ENCODE assay signal across 12 cellular contexts in genomic region chr22:42892571-42893316, GRCh38. TPM values are rescaled to one million over a fixed set of nuclear protein-coding genes. Genes with fewer than 3 reads are reported as not detected.
A peak's percentile ranks its signal among the peaks of the same experiment; 100 is the strongest.
DNase-seq lines count a peak whose midpoint lies in the region; ATAC-seq and TF ChIP-seq lines count a peak whose summit lies in the region.
"Had no signal": no experiment of that assay in that cellular context is flagged by ENCODE, and none has a peak within 500 bp of the region (broad histone marks: within the 10 kb centered on the region; RNA-seq: fewer than 3 reads in every experiment).

No MANE protein-coding gene starts in this region.

- peaks cover 16% of the 10 kb centered on the region for H3K4me1 Mint-ChIP-seq in MCF 10A (ENCODE audit: insufficient read depth, unreplicated experiment)
- H3K4me1 Mint-ChIP-seq in type B pancreatic cell (ENCODE audit: unreplicated experiment) = no peaks in the 10 kb centered on the region
- H3K4me1 Mint-ChIP-seq: mesothelial cell of epicardium had no signal

- H3K9me3 ChIP-seq in mammary epithelial cell (replicated peaks; ENCODE audit: insufficient read depth, low read length) (no peaks in the 10 kb centered on the region), lower lobe of right lung (no peaks in the 10 kb centered on the region), aorta (ENCODE audit: control insufficient read depth, low read length) (no peaks in the 10 kb centered on the region)

- no peak overlapping the region for H2AFZ ChIP-seq in mammary epithelial cell (ENCODE audit: low read depth, low read length)

- H3K36me3 ChIP-seq in mammary epithelial cell (ENCODE audit: insufficient read depth, low read length) (peaks cover 10% of the 10 kb centered on the region), lower lobe of right lung (peaks cover 42% of the 10 kb centered on the region), aorta (ENCODE audit: control insufficient read depth in 1 of 2, insufficient read depth in 2 of 2, low read length in 1 of 2) (peaks cover 0 to 6% of the 10 kb centered on the region in 2 donors)

- DNase-seq in mammary epithelial cell (peak; percentile 4), MCF 10A (ENCODE audit: unreplicated experiment) (no peak), lower lobe of right lung (peak; percentile 59), aorta (no peak), type B pancreatic cell (ENCODE audit: extremely low spot score, unreplicated experiment) (no peak)
- DNase-seq: effector memory CD8-positive, alpha-beta T cell; NCI-H1930; trophoblast cell had no signal

- intact Hi-C loops in mammary epithelial cell (cut with micrococcal nuclease) = no loop called here
- intact Hi-C loops in MCF 10A (cut with micrococcal nuclease) = no loop called here
- intact Hi-C loops in lower lobe of right lung (cut with DNase I) = no loop called here
- intact Hi-C loops in aorta (cut with DNase I) = no loop called here

- H3K4me1 ChIP-seq in mammary epithelial cell (ENCODE audit: insufficient read depth, low read length) (peaks cover 3% of the 10 kb centered on the region), lower lobe of right lung (peaks cover 57% of the 10 kb centered on the region), aorta (ENCODE audit: control insufficient read depth in 1 of 2, insufficient read depth in 2 of 2, low read length in 2 of 2) (no peaks in the 10 kb centered on the region)

- H3K36me3 Mint-ChIP-seq in MCF 10A (ENCODE audit: insufficient read depth, unreplicated experiment) = peaks cover 56% of the 10 kb centered on the region
- H3K36me3 Mint-ChIP-seq in type B pancreatic cell = peaks cover 11% of the 10 kb centered on the region

- no peaks in the 10 kb centered on the region for H3K27me3 Mint-ChIP-seq in MCF 10A (ENCODE audit: insufficient read depth, unreplicated experiment)
- no peaks in the 10 kb centered on the region for H3K27me3 Mint-ChIP-seq in type B pancreatic cell
- H3K27me3 Mint-ChIP-seq: effector memory CD8-positive, alpha-beta T cell had no signal

- POLR2A ChIA-PET in MCF 10A (lab: Yijun Ruan, JAX) = interaction anchor here (1.1 to 1.8 kb wide), 2 partner anchors 10 to 13 kb away, joined by 3 read pairs; no protein-coding TSS in a partner anchor

- H3K27ac ChIP-seq in mammary epithelial cell (ENCODE audit: insufficient read depth, low read depth, low read length) (no peak overlapping the region), adipose tissue (ENCODE audit: low read depth, low read length) (peak overlapping the region; percentile 40), lower lobe of right lung (peak overlapping the region; percentile 74), aorta (ENCODE audit: low read depth in 1 of 2, low read length in 2 of 2) (no peak overlapping the region)

- no peak for TF ChIP-seq CTCF in mammary epithelial cell (conservative IDR thresholded peaks at IDR 0.05 in 1 of 2, IDR thresholded peaks at IDR 0.05 in 1 of 2; ENCODE audit: extremely low read depth in 1 of 2, insufficient read depth in 1 of 2, low read depth in 1 of 2, low read length in 2 of 2)
- TF ChIP-seq CTCF in MCF 10A (IDR thresholded peaks at IDR 0.05; ENCODE audit: unreplicated experiment) = no peak
- no peak for TF ChIP-seq CTCF in lower lobe of right lung (IDR thresholded peaks at IDR 0.05)
- TF ChIP-seq CTCF in type B pancreatic cell (conservative IDR thresholded peaks at IDR 0.05) = no peak

- CTCF ChIA-PET in mammary epithelial cell (lab: Charles Lee; ENCODE audit: low non-redundant PET) (no interaction called here), MCF 10A (lab: Yijun Ruan, JAX) (interaction anchor here (0.5 to 1.1 kb wide), 2 partner anchors 9 to 194 kb away, joined by 3 read pairs; no protein-coding TSS in a partner anchor)

- dilution Hi-C loops in mammary epithelial cell (cut with HindIII; ENCODE audit: low sequenced_read_pairs) = no loop called here

- no peak overlapping the region for H3K4me2 ChIP-seq in mammary epithelial cell (ENCODE audit: insufficient read depth, low read depth, low read length)

- no peaks in the 10 kb centered on the region for H3K9me3 Mint-ChIP-seq in MCF 10A (ENCODE audit: unreplicated experiment)
- H3K9me3 Mint-ChIP-seq in type B pancreatic cell = no peaks in the 10 kb centered on the region
- H3K9me3 Mint-ChIP-seq: effector memory CD8-positive, alpha-beta T cell; mesothelial cell of epicardium had no signal

- 72% methylated on average over 8 of the region's 10 CpGs for WGBS in mammary epithelial cell (ENCODE audit: low coverage, missing lambda C conversion rate)
- 26 to 64% (median 58%) methylated on average over 10 of the region's 10 CpGs for WGBS in adipose tissue, 3 donors
- WGBS in aorta, 2 donors = 33 to 34% methylated on average over 10 of the region's 10 CpGs

- BruUV-seq in mammary epithelial cell (replicated peaks; lab: Mats Ljungman, UMichigan) = no TSS peak
- no TSS peak for BruUV-seq in MCF 10A (replicated peaks; lab: Mats Ljungman, UMichigan)

- in situ Hi-C loops in mammary epithelial cell (cut with MboI; ENCODE audit: low sequenced_read_pairs in 2 of 2) = no loop called here

- H3K27ac Mint-ChIP-seq in MCF 10A (ENCODE audit: low read depth, unreplicated experiment) (no peak overlapping the region), type B pancreatic cell (no peak overlapping the region)
- H3K27ac Mint-ChIP-seq: mesothelial cell of epicardium had no signal

- H4K20me1 ChIP-seq in mammary epithelial cell (ENCODE audit: insufficient read depth, low read length) = no peaks in the 10 kb centered on the region

- no peak overlapping the region for H3K4me3 Mint-ChIP-seq in MCF 10A (ENCODE audit: unreplicated experiment)
- no peak overlapping the region for H3K4me3 Mint-ChIP-seq in type B pancreatic cell
- H3K4me3 Mint-ChIP-seq: mesothelial cell of epicardium had no signal

- H3K9ac ChIP-seq in mammary epithelial cell (ENCODE audit: insufficient read depth, low read length) = no peak overlapping the region

- no peaks in the 10 kb centered on the region for H3K27me3 ChIP-seq in mammary epithelial cell (ENCODE audit: insufficient read depth, low read length)
- no peaks in the 10 kb centered on the region for H3K27me3 ChIP-seq in lower lobe of right lung (ENCODE audit: low read depth)
- H3K27me3 ChIP-seq in aorta (ENCODE audit: control insufficient read depth in 1 of 2, insufficient read depth in 2 of 2, low read length in 1 of 2) = no peaks in the 10 kb centered on the region

- peak; percentile 53 to 63 for ATAC-seq in lower lobe of right lung
- ATAC-seq in aorta (ENCODE audit: low FRiP score) = peak; percentile 16
- no peak for ATAC-seq in HG03520 (IDR thresholded peaks at IDR 0.05; ENCODE audit: unreplicated experiment)
- no peak for ATAC-seq in HG02870 (IDR thresholded peaks at IDR 0.05; ENCODE audit: unreplicated experiment)
- ATAC-seq: effector memory CD8-positive, alpha-beta T cell had no signal

- H3K79me2 ChIP-seq in mammary epithelial cell (ENCODE audit: insufficient read depth, low read length) = peaks cover 16% of the 10 kb centered on the region

- H3K4me3 ChIP-seq in mammary epithelial cell (replicated peaks in 1 of 3; ENCODE audit: insufficient read depth in 1 of 3, low read depth in 2 of 3, low read length in 3 of 3) (no peak overlapping the region), lower lobe of right lung (no peak overlapping the region), aorta (ENCODE audit: low read length in 2 of 2) (no peak overlapping the region)

RNA-seq across cellular contexts. Expression of gene ARFGAP3, which starts 35.7 kb away (rescaled TPM):
- total RNA-seq in mammary epithelial cell = 10 to 100 TPM; 46.5 to 60.8 TPM
- polyA plus RNA-seq in mammary epithelial cell = 24.9 TPM
- 10.3 TPM for polyA minus RNA-seq in mammary epithelial cell
- 67.1 and 82.9 TPM in 2 replicates for total RNA-seq in MCF 10A (2022)
- 10 to 100 TPM; 23.1 to 59.1 (median 27.9) TPM for polyA plus RNA-seq in adipose tissue
- total RNA-seq in lower lobe of right lung = 39.9 TPM
- total RNA-seq in aorta = 10 to 100 TPM; 45.9 to 60.5 TPM
- 10 to 100 TPM; 40.1 to 43.7 TPM for polyA plus RNA-seq in aorta
- total RNA-seq in type B pancreatic cell (ENCODE audit: low replicate concordance) = 29.3 and 34.6 TPM in 2 replicates

Comparison
In these comparisons a context has a peak if more than half of its experiments do, and no peak if none do; other contexts are left out.
1. DNase-seq: peak in mammary epithelial cell (single experiment) and lower lobe of right lung (single experiment); none in MCF 10A (single experiment), aorta (0 of 2) and type B pancreatic cell (single experiment).
2. H3K27ac ChIP-seq: peak in adipose tissue (single experiment) and lower lobe of right lung (single experiment); none in mammary epithelial cell (single experiment) and aorta (0 of 2).
3. ATAC-seq: peak in lower lobe of right lung (2 of 2) and aorta (single experiment); none in HG03520 (single experiment) and HG02870 (single experiment).